34 cellular contexts compared by ENCODE assay signal in genomic region chr10:26211781-26212444, GRCh38. TPM values are rescaled to one million over a fixed set of nuclear protein-coding genes. Genes with fewer than 3 reads are reported as not detected.
DNase-seq lines count a peak whose midpoint lies in the region; ATAC-seq and TF ChIP-seq lines count a peak whose summit lies in the region.
"Had no signal": no experiment of that assay in that cellular context is flagged by ENCODE, and none has a peak within 500 bp of the region (broad histone marks: within the 10 kb centered on the region; RNA-seq: fewer than 3 reads in every experiment).

No MANE protein-coding gene starts in this region.

- peaks cover 24% of the 10 kb centered on the region for H3K4me1 Mint-ChIP-seq in activated CD4-positive, alpha-beta T cell treated with anti-CD3 and anti-CD28 coated beads for 36 hours
- peaks cover 27% of the 10 kb centered on the region for H3K4me1 Mint-ChIP-seq in nephron progenitor cell
- H3K4me1 Mint-ChIP-seq: activated T-helper 17 cell treated with anti-CD3 and anti-CD28 coated beads, Interleukin-2, amount 50 U/mL, for 72 hours had no signal

- no peaks in the 10 kb centered on the region for H3K9me3 ChIP-seq in hepatocyte (ENCODE audit: low read depth)

- H3K36me3 Mint-ChIP-seq in activated CD4-positive, alpha-beta T cell treated with anti-CD3 and anti-CD28 coated beads for 36 hours (ENCODE audit: low read depth), result no peaks in the 10 kb centered on the region
- H3K36me3 Mint-ChIP-seq in nephron progenitor cell (ENCODE audit: low read depth), result no peaks in the 10 kb centered on the region
- H3K36me3 Mint-ChIP-seq: naive thymus-derived CD4-positive, alpha-beta T cell; type B pancreatic cell had no signal

- H3K4me2 ChIP-seq in hepatocyte, result peak overlapping the region; percentile 16

- 8% methylated on average over 37 of the region's 37 CpGs for WGBS in hepatocyte (ENCODE audit: low lambda C conversion rate, missing lambda C conversion rate)

- DNase-seq in activated CD4-positive, alpha-beta T cell treated with anti-CD3 and anti-CD28 coated beads for 36 hours, result peak; percentile 7
- no peak for DNase-seq in activated CD4-positive, alpha-beta T cell treated with anti-CD3 and anti-CD28 coated beads for 4 hours
- DNase-seq in hepatocyte (ENCODE audit: low spot score) (peak; percentile 6), nephron progenitor cell (peak; percentile 44), NCI-H1694 treated with DMSO at 0.1 percent for 48 hours (lab: John Stamatoyannopoulos, UW) (no peak), NCI-H226 (no peak)
- no peak for DNase-seq in activated CD4-positive, alpha-beta T cell treated with anti-CD3 and anti-CD28 coated beads, Interleukin-2, amount 50 U/mL, for 4 hours
- DNase-seq in stimulated activated CD4-positive, alpha-beta T cell treated with anti-CD3 and anti-CD28 coated beads, Interleukin-4, amount 100 ng/mL, for 24 hours, result no peak
- DNase-seq: activated CD4-positive, alpha-beta T cell treated with anti-CD3 and anti-CD28 coated beads for 1 hour; activated CD8-positive, alpha-beta T cell treated with anti-CD3 and anti-CD28 coated beads, Interleukin-2, amount 10 ng/mL, durations not matched to agents 7 days and 5 days; activated naive CD4-positive, alpha-beta T cell treated with anti-CD3 and anti-CD28 coated beads, Interleukin-2, amount 50 U/mL, for 16 hours; brain microvascular endothelial cell; cerebellar nuclear complex; dermis blood vessel endothelial cell; DMS79 treated with DMSO at 0.1 percent for 48 hours; HFFc6; hippocampal formation; lower lobe of right lung; naive thymus-derived CD4-positive, alpha-beta T cell; NCI-H1092; NCI-H187; NCI-H2171 treated with DMSO at 0.1 percent for 48 hours; NCI-H524 treated with DMSO at 0.1 percent for 48 hours; NK-92 treated with Interleukin-12 subunit alpha and Interleukin-12 subunit beta, amount 100 ng/mL, for 24 hours; Right ventricle myocardium superior; small intestine; stimulated activated naive CD4-positive, alpha-beta T cell; T-helper 17 cell had no signal

- peaks cover 12% of the 10 kb centered on the region for H3K4me1 ChIP-seq in hepatocyte (ENCODE audit: insufficient read depth)

- intact Hi-C loops in activated CD4-positive, alpha-beta T cell treated with anti-CD3 and anti-CD28 coated beads for 36 hours (cut with DNase I, micrococcal nuclease), result loop anchor here in 1 of 2 experiments (10.0 kb wide), 1 partner anchor 1037 kb away; the partner anchor contains the start of gene GPR158

- no peak overlapping the region for H3K4me3 Mint-ChIP-seq in activated CD4-positive, alpha-beta T cell treated with anti-CD3 and anti-CD28 coated beads for 36 hours
- H3K4me3 Mint-ChIP-seq in nephron progenitor cell, result no peak overlapping the region
- H3K4me3 Mint-ChIP-seq: activated CD8-positive, alpha-beta T cell treated with anti-CD3 and anti-CD28 coated beads, Interleukin-2, amount 10 ng/mL, durations not matched to agents 7 days and 5 days; activated T-helper 17 cell treated with anti-CD3 and anti-CD28 coated beads, Interleukin-2, amount 50 U/mL, for 72 hours; HFFc6; T-helper 17 cell; type B pancreatic cell had no signal

- no peak overlapping the region for H2AFZ ChIP-seq in hepatocyte

- no peaks in the 10 kb centered on the region for H3K9me2 ChIP-seq in hepatocyte (replicated peaks; ENCODE audit: insufficient read depth)

- peaks cover 70% of the 10 kb centered on the region for H3K27me3 ChIP-seq in hepatocyte

- H4K20me1 ChIP-seq in hepatocyte (ENCODE audit: insufficient read depth, poor library complexity, severe bottlenecking), result no peaks in the 10 kb centered on the region

- CTCF ChIA-PET in activated CD4-positive, alpha-beta T cell treated with anti-CD3 and anti-CD28 coated beads for 36 hours (lab: Charles Lee), result no interaction called here

- no peaks in the 10 kb centered on the region for H3K79me2 ChIP-seq in hepatocyte

- no peak overlapping the region for H3K27ac ChIP-seq in hepatocyte
- H3K27ac ChIP-seq: brain microvascular endothelial cell, lower lobe of right lung had no signal

- TF ChIP-seq CTCF in hepatocyte (IDR thresholded peaks at IDR 0.05; ENCODE audit: poor library complexity) (no peak), nephron progenitor cell (IDR thresholded peaks at IDR 0.05) (no peak)

- H3K27ac Mint-ChIP-seq in activated CD4-positive, alpha-beta T cell treated with anti-CD3 and anti-CD28 coated beads for 36 hours, result no peak overlapping the region
- no peak overlapping the region for H3K27ac Mint-ChIP-seq in nephron progenitor cell
- H3K27ac Mint-ChIP-seq: activated CD8-positive, alpha-beta T cell treated with anti-CD3 and anti-CD28 coated beads, Interleukin-2, amount 10 ng/mL, durations not matched to agents 7 days and 5 days; activated T-helper 17 cell treated with anti-CD3 and anti-CD28 coated beads, Interleukin-2, amount 50 U/mL, for 72 hours; HFFc6; naive thymus-derived CD4-positive, alpha-beta T cell; T-helper 17 cell; type B pancreatic cell had no signal

- ATAC-seq in activated CD4-positive, alpha-beta T cell treated with anti-CD3 and anti-CD28 coated beads for 36 hours, result no peak
- ATAC-seq: activated CD8-positive, alpha-beta T cell treated with anti-CD3 and anti-CD28 coated beads, Interleukin-2, amount 10 ng/mL, durations not matched to agents 7 days and 5 days; activated T-helper 17 cell treated with anti-CD3 and anti-CD28 coated beads, Interleukin-2, amount 50 U/mL, for 72 hours; naive thymus-derived CD4-positive, alpha-beta T cell; SK-N-SH treated with all-trans-retinoic acid at 6 μM for 48 hours; T-helper 17 cell had no signal

- H3K36me3 ChIP-seq in hepatocyte (replicated peaks; ENCODE audit: insufficient read depth, low read depth), result no peaks in the 10 kb centered on the region
- H3K36me3 ChIP-seq: brain microvascular endothelial cell, lower lobe of right lung had no signal

- POLR2A ChIA-PET in activated CD4-positive, alpha-beta T cell treated with anti-CD3 and anti-CD28 coated beads for 36 hours (lab: Charles Lee), result no interaction called here

- H3K27me3 Mint-ChIP-seq in activated CD4-positive, alpha-beta T cell treated with anti-CD3 and anti-CD28 coated beads for 36 hours, result peaks cover 48% of the 10 kb centered on the region
- no peaks in the 10 kb centered on the region for H3K27me3 Mint-ChIP-seq in nephron progenitor cell (ENCODE audit: low read depth, poor library complexity)

- H3K4me3 ChIP-seq in hepatocyte, result no peak overlapping the region
- H3K4me3 ChIP-seq: lower lobe of right lung had no signal

- H3K9me3 Mint-ChIP-seq in activated CD4-positive, alpha-beta T cell treated with anti-CD3 and anti-CD28 coated beads for 36 hours (ENCODE audit: low read depth), result no peaks in the 10 kb centered on the region
- H3K9me3 Mint-ChIP-seq in nephron progenitor cell, result peaks cover 3% of the 10 kb centered on the region
- H3K9me3 Mint-ChIP-seq: type B pancreatic cell had no signal

RNA-seq across cellular contexts. Expression of gene GAD2, which starts 4.7 kb away (rescaled TPM):
- total RNA-seq in activated CD4-positive, alpha-beta T cell treated with anti-CD3 and anti-CD28 coated beads for 36 hours, result not detected
- total RNA-seq in hepatocyte, result 0.53 and 1.3 TPM in 2 replicates
- 0.33 TPM in 1 of 2 replicates, not detected in the other for polyA plus RNA-seq in hepatocyte
- total RNA-seq: activated CD8-positive, alpha-beta T cell treated with anti-CD3 and anti-CD28 coated beads, Interleukin-2, amount 10 ng/mL, durations not matched to agents 7 days and 5 days; activated T-helper 17 cell treated with anti-CD3 and anti-CD28 coated beads, Interleukin-2, amount 50 U/mL, for 72 hours; dermis blood vessel endothelial cell; HFFc6; lower lobe of right lung; naive thymus-derived CD4-positive, alpha-beta T cell; osteocyte; renal cortical epithelial cell; Right ventricle myocardium superior; T-helper 17 cell had no signal
- polyA plus RNA-seq: keratinocyte; naive thymus-derived CD4-positive, alpha-beta T cell had no signal

Comparison
In these comparisons a context has a peak if more than half of its experiments do, and no peak if none do; other contexts are left out.
1. DNase-seq: peak in activated CD4-positive, alpha-beta T cell treated with anti-CD3 and anti-CD28 coated beads for 36 hours (single experiment), hepatocyte (single experiment) and nephron progenitor cell (single experiment); none in activated CD4-positive, alpha-beta T cell treated with anti-CD3 and anti-CD28 coated beads for 4 hours (0 of 2), NCI-H1694 treated with DMSO at 0.1 percent for 48 hours (single experiment), activated CD4-positive, alpha-beta T cell treated with anti-CD3 and anti-CD28 coated beads, Interleukin-2, amount 50 U/mL, for 4 hours (0 of 2), NCI-H226 (single experiment) and stimulated activated CD4-positive, alpha-beta T cell treated with anti-CD3 and anti-CD28 coated beads, Interleukin-4, amount 100 ng/mL, for 24 hours (single experiment).